19 cellular contexts compared by ENCODE assay signal in the genomic region with DNA sequence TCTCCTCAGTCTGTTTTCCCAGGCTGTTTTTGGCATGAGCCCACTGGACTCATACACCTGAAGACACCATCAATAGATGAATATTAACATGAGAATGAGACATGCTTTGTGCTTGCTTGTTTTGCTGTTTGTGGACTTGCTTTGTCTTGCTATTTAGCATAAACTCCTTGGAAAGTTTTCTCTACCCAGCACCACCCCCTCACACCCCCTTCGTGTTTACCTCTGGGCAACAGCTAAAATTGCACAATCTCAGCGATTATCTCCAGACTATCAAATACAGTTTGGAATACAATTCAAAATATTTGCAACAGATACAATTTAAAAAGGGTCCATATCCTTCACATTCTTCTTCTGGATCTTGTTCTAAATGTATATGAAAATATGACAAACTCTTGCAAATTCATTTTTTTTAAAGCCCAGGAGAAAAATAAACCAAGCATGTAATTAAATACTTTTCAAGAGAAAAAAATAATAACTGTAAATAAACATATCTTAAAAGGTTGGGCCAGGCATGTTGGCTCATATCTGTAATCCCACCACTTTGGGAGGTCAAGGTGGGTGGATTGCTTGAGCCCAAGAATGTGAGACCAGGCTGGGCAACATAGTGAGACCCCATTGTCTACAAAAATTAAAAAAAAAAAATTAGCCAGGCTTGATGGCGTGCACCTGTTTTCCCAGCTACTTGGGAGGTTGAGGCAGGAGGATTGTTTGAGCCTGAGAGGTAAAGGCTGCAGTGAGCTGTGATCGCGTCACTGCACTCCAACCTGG.
"Had no signal": no experiment of that assay in that cellular context is flagged by ENCODE, and none has a peak within 500 bp of the region (broad histone marks: within the 10 kb centered on the region; RNA-seq: fewer than 3 reads in every experiment).

No MANE protein-coding gene starts in this region.

- H3K4me3 ChIP-seq: dorsolateral prefrontal cortex, ovary, smooth muscle cell, testis had no signal

- ATAC-seq: foreskin keratinocyte; natural killer cell; sciatic nerve; stimulated activated effector memory CD8-positive, alpha-beta T cell treated with anti-CD3 and anti-CD28 coated beads, Interleukin-12 subunit alpha, Interleukin-12 subunit beta, amount 100 ng/mL, for 72 hours had no signal

- H3K9me3 ChIP-seq: ovary, testis had no signal

- H3K27me3 ChIP-seq: brain microvascular endothelial cell, foreskin keratinocyte, ovary, testis had no signal

- H3K27ac ChIP-seq: brain microvascular endothelial cell, dorsolateral prefrontal cortex, epithelial cell of prostate, foreskin keratinocyte, ovary, testis had no signal

- H3K4me2 ChIP-seq: smooth muscle cell had no signal

- H3K36me3 ChIP-seq: brain microvascular endothelial cell, ovary had no signal

- DNase-seq: activated CD4-positive, alpha-beta memory T cell treated with anti-CD3 and anti-CD28 coated beads, Interleukin-2, amount 10 ng/mL, durations not matched to agents 7 days and 5 days; activated CD4-positive, alpha-beta T cell treated with anti-CD3 and anti-CD28 coated beads for 4 hours; activated naive CD4-positive, alpha-beta T cell treated with anti-CD3 and anti-CD28 coated beads for 36 hours; activated T-cell treated with anti-CD3 and anti-CD28 coated beads, Interleukin-2, amount 50 U/mL, for 24 hours; aorta; brain microvascular endothelial cell; central memory CD4-positive, alpha-beta T cell; dorsolateral prefrontal cortex; foreskin keratinocyte; glutamatergic neuron; hippocampal formation; natural killer cell; ovary; stimulated activated CD4-positive, alpha-beta T cell treated with anti-CD3 and anti-CD28 coated beads, Interleukin-4, amount 100 ng/mL, for 24 hours had no signal

- H3K4me1 ChIP-seq: testis had no signal
